Comparison of ENCODE assay signal across 32 cellular contexts in the genomic region with DNA sequence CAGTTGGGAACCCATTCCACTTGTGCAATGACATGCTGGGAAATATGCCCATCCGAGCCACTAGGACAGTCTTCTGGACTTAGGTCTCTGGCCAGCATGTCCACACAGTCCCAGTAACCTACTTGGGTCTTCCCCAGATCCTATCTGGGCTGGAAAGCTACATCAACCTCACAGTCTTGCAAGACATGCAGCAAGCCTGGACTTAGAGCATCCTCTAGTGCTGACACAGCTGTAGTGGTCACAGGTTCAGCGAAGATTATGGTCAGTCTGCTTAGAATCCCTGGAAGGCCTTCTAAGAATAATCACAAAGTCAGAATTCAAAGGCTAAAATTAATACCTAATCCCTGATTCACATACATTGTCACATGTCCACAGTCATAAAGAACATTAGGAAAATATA.
"Had no signal": no experiment of that assay in that cellular context is flagged by ENCODE, and none has a peak within 500 bp of the region (broad histone marks: within the 10 kb centered on the region; RNA-seq: fewer than 3 reads in every experiment).

No MANE protein-coding gene starts in this region.

- H3K4me1 ChIP-seq: ascending aorta, breast epithelium, Peyer's patch, SJSA1 had no signal

- H3K4me3 Mint-ChIP-seq: activated CD8-positive, alpha-beta T cell treated with anti-CD3 and anti-CD28 coated beads for 36 hours; activated naive CD4-positive, alpha-beta T cell treated with anti-CD3 and anti-CD28 coated beads, Interleukin-2, amount 50 U/mL, for 24 hours; activated naive CD8-positive, alpha-beta T cell treated with anti-CD3 and anti-CD28 coated beads, Interleukin-2, amount 10 ng/mL, durations not matched to agents 7 days and 5 days; activated T-cell treated with anti-CD3 and anti-CD28 coated beads, Interleukin-2, amount 50 U/mL, for 72 hours; activated T-helper 17 cell treated with anti-CD3 and anti-CD28 coated beads, Interleukin-2, amount 50 U/mL, for 72 hours; T-helper 1 cell treated with Interleukin-12 subunit alpha and Interleukin-12 subunit beta and Interleukin-4 antibody, amounts not matched to agents 30 μg/mL and 1 μg/mL, for 36 hours; T-helper 2 cell treated with Interferon-gamma antibody and Interleukin-4, amounts not matched to agents 5 μg/mL and 100 μg/mL, for 36 hours had no signal

- H3K4me1 Mint-ChIP-seq: activated naive CD4-positive, alpha-beta T cell treated with anti-CD3 and anti-CD28 coated beads, Interleukin-2, amount 50 U/mL, for 24 hours; activated naive CD8-positive, alpha-beta T cell treated with anti-CD3 and anti-CD28 coated beads, Interleukin-2, amount 10 ng/mL, durations not matched to agents 7 days and 5 days; activated T-helper 17 cell treated with anti-CD3 and anti-CD28 coated beads, Interleukin-2, amount 50 U/mL, for 72 hours had no signal

- H3K4me2 ChIP-seq: SK-N-SH had no signal

- H3K36me3 Mint-ChIP-seq: activated naive CD4-positive, alpha-beta T cell treated with anti-CD3 and anti-CD28 coated beads, Interleukin-2, amount 50 U/mL, for 24 hours; activated naive CD8-positive, alpha-beta T cell treated with anti-CD3 and anti-CD28 coated beads, Interleukin-2, amount 10 ng/mL, durations not matched to agents 7 days and 5 days had no signal

- DNase-seq: activated CD4-positive, alpha-beta T cell treated with anti-CD3 and anti-CD28 coated beads for 1 hour; activated CD4-positive, alpha-beta T cell treated with anti-CD3 and anti-CD28 coated beads for 48 hours; activated CD4-positive, CD25-positive, alpha-beta regulatory T cell; activated CD8-positive, alpha-beta T cell treated with anti-CD3 and anti-CD28 coated beads for 36 hours; activated effector memory CD4-positive, alpha-beta T cell treated with anti-CD3 and anti-CD28 coated beads, Interleukin-2, amount 50 U/mL, for 16 hours; activated naive CD4-positive, alpha-beta T cell; activated naive CD8-positive, alpha-beta T cell treated with anti-CD3 and anti-CD28 coated beads, Interleukin-2, amount 10 ng/mL, durations not matched to agents 7 days and 5 days; activated T-cell treated with anti-CD3 and anti-CD28 coated beads, Interleukin-2, amount 50 U/mL, for 1 hour; activated T-cell treated with anti-CD3 and anti-CD28 coated beads, Interleukin-2, amount 50 U/mL, for 72 hours; amygdala; NCI-H1105; NCI-H1417 treated with DMSO at 0.1 percent for 48 hours; NCI-H187 treated with DMSO at 0.1 percent for 48 hours; NCI-H2081; NCI-H2171 treated with DMSO at 0.1 percent for 48 hours; NCI-H226; NCI-H524 treated with DMSO at 0.1 percent for 48 hours; NCI-H748 treated with DMSO at 0.1 percent for 48 hours; NK-92 treated with Interleukin-12 subunit alpha and Interleukin-12 subunit beta, amount 100 ng/mL, for 24 hours; PC-3; Peyer's patch; RPMI8226; SHP77 treated with DMSO at 0.1 percent for 48 hours; SK-N-SH had no signal

- H3K9me3 ChIP-seq: Peyer's patch, SK-N-SH had no signal

- H3K27me3 Mint-ChIP-seq: activated CD8-positive, alpha-beta T cell treated with anti-CD3 and anti-CD28 coated beads for 36 hours; activated naive CD4-positive, alpha-beta T cell treated with anti-CD3 and anti-CD28 coated beads, Interleukin-2, amount 50 U/mL, for 24 hours; activated naive CD8-positive, alpha-beta T cell treated with anti-CD3 and anti-CD28 coated beads, Interleukin-2, amount 10 ng/mL, durations not matched to agents 7 days and 5 days; activated T-helper 17 cell treated with anti-CD3 and anti-CD28 coated beads, Interleukin-2, amount 50 U/mL, for 72 hours had no signal

- FAIRE-seq: TTC549 had no signal

- H3K9ac ChIP-seq: SK-N-SH had no signal

- H3K27me3 ChIP-seq: ascending aorta, breast epithelium, Peyer's patch, SJSA1 had no signal

- H3K27ac Mint-ChIP-seq: activated CD8-positive, alpha-beta T cell treated with anti-CD3 and anti-CD28 coated beads for 36 hours; activated naive CD4-positive, alpha-beta T cell treated with anti-CD3 and anti-CD28 coated beads, Interleukin-2, amount 50 U/mL, for 24 hours; activated naive CD8-positive, alpha-beta T cell treated with anti-CD3 and anti-CD28 coated beads, Interleukin-2, amount 10 ng/mL, durations not matched to agents 7 days and 5 days; activated T-cell treated with anti-CD3 and anti-CD28 coated beads, Interleukin-2, amount 50 U/mL, for 72 hours; activated T-helper 17 cell treated with anti-CD3 and anti-CD28 coated beads, Interleukin-2, amount 50 U/mL, for 72 hours; T-helper 1 cell treated with Interleukin-12 subunit alpha and Interleukin-12 subunit beta and Interleukin-4 antibody, amounts not matched to agents 30 μg/mL and 1 μg/mL, for 36 hours; T-helper 2 cell treated with Interferon-gamma antibody and Interleukin-4, amounts not matched to agents 5 μg/mL and 100 μg/mL, for 36 hours had no signal

- H3K4me3 ChIP-seq: ascending aorta, breast epithelium, Peyer's patch, SJSA1 had no signal

- H3K36me3 ChIP-seq: ascending aorta, breast epithelium, Peyer's patch, SJSA1 had no signal

- ATAC-seq: activated CD8-positive, alpha-beta T cell treated with anti-CD3 and anti-CD28 coated beads for 36 hours; activated T-cell treated with anti-CD3 and anti-CD28 coated beads, Interleukin-2, amount 50 U/mL, for 72 hours; activated T-helper 17 cell treated with anti-CD3 and anti-CD28 coated beads, Interleukin-2, amount 50 U/mL, for 72 hours; PC-3 had no signal

- H3K27ac ChIP-seq: ascending aorta, breast epithelium, Peyer's patch, SJSA1 had no signal
